Comparison of ENCODE assay signal across 25 cellular contexts in the genomic region with DNA sequence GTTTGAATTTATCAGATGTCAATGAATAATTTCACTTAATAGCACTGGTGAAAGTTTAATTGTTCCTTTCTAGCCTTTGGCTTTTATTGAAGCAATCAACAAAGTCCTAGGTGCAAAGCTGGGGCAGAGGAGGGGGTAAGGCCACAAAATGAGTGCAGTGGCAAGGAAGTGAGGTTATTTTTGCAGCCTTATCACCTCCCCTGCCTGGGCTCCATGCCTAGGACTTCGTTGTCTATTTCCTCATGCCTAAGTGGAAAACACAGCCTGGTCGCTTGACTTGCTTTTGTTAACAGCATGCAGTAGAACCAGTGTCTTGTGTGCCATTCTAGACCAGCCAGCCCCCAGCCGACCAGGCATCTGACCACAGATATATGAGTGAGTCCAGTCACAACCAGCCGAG.
DNase-seq lines count a peak whose midpoint lies in the region; ATAC-seq, FAIRE-seq and TF ChIP-seq lines count a peak whose summit lies in the region.
"Had no signal": no experiment of that assay in that cellular context is flagged by ENCODE, and none has a peak within 500 bp of the region (broad histone marks: within the 10 kb centered on the region; RNA-seq: fewer than 3 reads in every experiment).

No MANE protein-coding gene starts in this region.

- H4K91ac ChIP-seq in neuronal stem cell (ENCODE audit: low read depth, low read length, poor library complexity): no peak overlapping the region

- H3K4me1 Mint-ChIP-seq in type B pancreatic cell (ENCODE audit: unreplicated experiment): no peaks in the 10 kb centered on the region
- no peaks in the 10 kb centered on the region for H3K4me1 Mint-ChIP-seq in activated CD4-positive, alpha-beta T cell treated with anti-CD3 and anti-CD28 coated beads for 36 hours
- H3K4me1 Mint-ChIP-seq: CD14-positive monocyte; CD8-positive, alpha-beta memory T cell had no signal

- H2BK120ac ChIP-seq in neuronal stem cell (ENCODE audit: low read depth, low read length): no peak overlapping the region

- no peak overlapping the region for H3K27ac Mint-ChIP-seq in type B pancreatic cell
- no peak overlapping the region for H3K27ac Mint-ChIP-seq in activated CD4-positive, alpha-beta T cell treated with anti-CD3 and anti-CD28 coated beads for 36 hours
- H3K27ac Mint-ChIP-seq: CD4-positive, alpha-beta T cell; CD8-positive, alpha-beta memory T cell had no signal

- H3K27me3 ChIP-seq in neuronal stem cell (ENCODE audit: control insufficient read depth in 3 of 3, insufficient read depth in 3 of 3, low read depth in 1 of 3, low read length in 3 of 3) (peaks cover 0 to 12% (median 0%) of the 10 kb centered on the region in 3 experiments), stomach (no peaks in the 10 kb centered on the region)
- H3K27me3 ChIP-seq: BE2C; BLaER1 treated with 17β-estradiol and CSF1 and Interleukin-3, amounts not matched to agents 10 nM and 100 nM had no signal

- no CpG with 5 or more reads among the region's 4 CpGs for WGBS in neuronal stem cell (ENCODE audit: extremely low coverage in 2 of 2, insufficient read length in 2 of 2, insufficient replicate concordance in 1 of 2), 2 donors
- 21 to 51% (median 29%) methylated on average over 4 of the region's 4 CpGs for WGBS in stomach, 5 donors

- no peak for TF ChIP-seq EP300 in stomach (IDR thresholded peaks at IDR 0.05)

- H3K27ac ChIP-seq in neuronal stem cell (replicated peaks; ENCODE audit: low read length): no peak overlapping the region
- no peak overlapping the region for H3K27ac ChIP-seq in stomach
- H3K27ac ChIP-seq: A549; BLaER1 treated with 17β-estradiol and CSF1 and Interleukin-3, amounts not matched to agents 10 nM and 100 nM; GM23248 had no signal

- H2BK15ac ChIP-seq in neuronal stem cell (ENCODE audit: low read length): no peak overlapping the region

- no peaks in the 10 kb centered on the region for H3K9me3 Mint-ChIP-seq in type B pancreatic cell
- no peaks in the 10 kb centered on the region for H3K9me3 Mint-ChIP-seq in activated CD4-positive, alpha-beta T cell treated with anti-CD3 and anti-CD28 coated beads for 36 hours (ENCODE audit: low read depth)

- no peak overlapping the region for H2BK12ac ChIP-seq in neuronal stem cell (ENCODE audit: low read length)

- no peak overlapping the region for H3K4me3 Mint-ChIP-seq in type B pancreatic cell
- H3K4me3 Mint-ChIP-seq in activated CD4-positive, alpha-beta T cell treated with anti-CD3 and anti-CD28 coated beads for 36 hours: no peak overlapping the region
- H3K4me3 Mint-ChIP-seq: CD14-positive monocyte; CD4-positive, alpha-beta T cell; CD8-positive, alpha-beta memory T cell had no signal

- H3K9ac ChIP-seq in neuronal stem cell (ENCODE audit: low read depth, low read length, poor library complexity): no peak overlapping the region
- H3K9ac ChIP-seq: BLaER1 treated with 17β-estradiol and CSF1 and Interleukin-3, amounts not matched to agents 10 nM and 100 nM; GM23248 had no signal

- FAIRE-seq in GM12891 (lab: Jason Lieb, UNC): no peak
- FAIRE-seq: A549, G401.6, GM19239, H1 had no signal

- DNase-seq in left ventricle myocardium superior (no peak), cardiac septum (ENCODE audit: low spot score) (no peak), left kidney (ENCODE audit: low read depth, low spot score) (peak; percentile 12), neuronal stem cell (ENCODE audit: low spot score) (no peak), stomach (peak; percentile 27), type B pancreatic cell (ENCODE audit: extremely low spot score, unreplicated experiment) (no peak), GM12891 (ENCODE audit: insufficient read length, low spot score) (no peak)
- DNase-seq in activated CD4-positive, alpha-beta T cell treated with anti-CD3 and anti-CD28 coated beads for 36 hours: no peak
- DNase-seq: 8988T; ACHN; AML-193; BE2C; Calu3; CD4-positive, alpha-beta T cell; CD8-positive, alpha-beta memory T cell; DND-41; GM23248; H7; HCEC 1CT had no signal

- H3K4me3 ChIP-seq in neuronal stem cell (ENCODE audit: low read length in 2 of 2) (no peak overlapping the region), stomach (no peak overlapping the region)
- H3K4me3 ChIP-seq: A549; BLaER1 treated with 17β-estradiol and CSF1 and Interleukin-3, amounts not matched to agents 10 nM and 100 nM; GM23248 had no signal

- H3K27me3 Mint-ChIP-seq in type B pancreatic cell: peaks cover 23% of the 10 kb centered on the region
- H3K27me3 Mint-ChIP-seq in activated CD4-positive, alpha-beta T cell treated with anti-CD3 and anti-CD28 coated beads for 36 hours: peaks cover 2% of the 10 kb centered on the region

- TF ChIP-seq CTCF in stomach (IDR thresholded peaks at IDR 0.05) (no peak), type B pancreatic cell (conservative IDR thresholded peaks at IDR 0.05) (no peak)

- H3K36me3 Mint-ChIP-seq in type B pancreatic cell: no peaks in the 10 kb centered on the region
- H3K36me3 Mint-ChIP-seq in activated CD4-positive, alpha-beta T cell treated with anti-CD3 and anti-CD28 coated beads for 36 hours (ENCODE audit: low read depth): no peaks in the 10 kb centered on the region
- H3K36me3 Mint-ChIP-seq: CD14-positive monocyte; CD8-positive, alpha-beta memory T cell had no signal

- TF ChIP-seq POLR2A in stomach (IDR thresholded peaks at IDR 0.05): no peak
- no peak for TF ChIP-seq POLR2A in GM12891 (IDR thresholded peaks at IDR 0.05; ENCODE audit: low read depth, low read length)

- H2AFZ ChIP-seq in neuronal stem cell (ENCODE audit: low read length): no peak overlapping the region
- H2AFZ ChIP-seq: GM23248 had no signal

- no peak overlapping the region for H3K14ac ChIP-seq in neuronal stem cell (ENCODE audit: low read length)

- peak; percentile 52 for ATAC-seq in left ventricle myocardium superior
- ATAC-seq in activated CD4-positive, alpha-beta T cell treated with anti-CD3 and anti-CD28 coated beads for 36 hours: no peak
- ATAC-seq: A549 had no signal

- POLR2A ChIA-PET in activated CD4-positive, alpha-beta T cell treated with anti-CD3 and anti-CD28 coated beads for 36 hours (lab: Charles Lee): no interaction called here

- peak overlapping the region; percentile 41 for H3K4ac ChIP-seq in neuronal stem cell (ENCODE audit: low read length)

- H3K23ac ChIP-seq in neuronal stem cell (ENCODE audit: low read depth, low read length, poor library complexity): peak overlapping the region; percentile 75

- intact Hi-C loops in left ventricle myocardium superior (cut with micrococcal nuclease): no loop called here
- intact Hi-C loops in cardiac septum (cut with DNase I): no loop called here
- intact Hi-C loops in stomach (cut with DNase I; ENCODE audit: low total_unique reads): no loop called here
- intact Hi-C loops in activated CD4-positive, alpha-beta T cell treated with anti-CD3 and anti-CD28 coated beads for 36 hours (cut with DNase I, micrococcal nuclease): no loop called here

- H3K4me1 ChIP-seq in neuronal stem cell (ENCODE audit: control insufficient read depth in 2 of 2, insufficient read depth in 1 of 2, low read depth in 1 of 2, low read length in 2 of 2): no peaks in the 10 kb centered on the region
- H3K4me1 ChIP-seq in stomach: no peaks in the 10 kb centered on the region
- H3K4me1 ChIP-seq: A549, BE2C had no signal

- H2AK5ac ChIP-seq in neuronal stem cell (ENCODE audit: low read depth, low read length): no peak overlapping the region

- CTCF ChIA-PET in activated CD4-positive, alpha-beta T cell treated with anti-CD3 and anti-CD28 coated beads for 36 hours (lab: Charles Lee): no interaction called here

- no peaks in the 10 kb centered on the region for H3K79me1 ChIP-seq in neuronal stem cell (ENCODE audit: low read depth, low read length)

- H3K9me3 ChIP-seq in neuronal stem cell (replicated peaks in 1 of 2; ENCODE audit: control insufficient read depth in 2 of 2, insufficient read depth in 1 of 2, low read depth in 1 of 2, low read length in 2 of 2) (no peaks in the 10 kb centered on the region), stomach (peaks cover 0 to 6% (median 0%) of the 10 kb centered on the region in 4 donors)
- H3K9me3 ChIP-seq: A549, BE2C had no signal

- H2BK5ac ChIP-seq in neuronal stem cell (ENCODE audit: low read length): no peak overlapping the region

- H3K18ac ChIP-seq in neuronal stem cell (ENCODE audit: low read length): no peak overlapping the region

- no peak overlapping the region for H3K4me2 ChIP-seq in neuronal stem cell (ENCODE audit: insufficient read depth, low read length, poor library complexity, severe bottlenecking)
- H3K4me2 ChIP-seq: A549 had no signal

- no peaks in the 10 kb centered on the region for H3K36me3 ChIP-seq in neuronal stem cell (replicated peaks in 1 of 2; ENCODE audit: control insufficient read depth in 2 of 2, insufficient read depth in 2 of 2, low read length in 2 of 2)
- H3K36me3 ChIP-seq in stomach: no peaks in the 10 kb centered on the region
- H3K36me3 ChIP-seq: BE2C; BLaER1 treated with 17β-estradiol and CSF1 and Interleukin-3, amounts not matched to agents 10 nM and 100 nM had no signal

- no peak overlapping the region for H4K8ac ChIP-seq in neuronal stem cell (ENCODE audit: low read depth, low read length)

TF ChIP-seq in GM12891, 5 proteins besides CTCF, POLR2A, EP300 and RAD21:
- no peak for TF ChIP-seq SPI1 (IDR thresholded peaks at IDR 0.05; ENCODE audit: low read depth, low read length)
- TF ChIP-seq POU2F2 (IDR thresholded peaks at IDR 0.05; ENCODE audit: low read depth, low read length): no peak
- no peak for TF ChIP-seq PAX5 (IDR thresholded peaks at IDR 0.05; ENCODE audit: insufficient read depth, low read length, severe bottlenecking)
- no peak for TF ChIP-seq POLR2AphosphoS5 (IDR thresholded peaks at IDR 0.05; ENCODE audit: low read depth, low read length)
- TF ChIP-seq TAF1 (IDR thresholded peaks at IDR 0.05; ENCODE audit: low read depth, low read length): no peak

Comparison
In these comparisons a context has a peak if more than half of its experiments do, and no peak if none do; other contexts are left out.
1. DNase-seq: peak in left kidney (single experiment) and stomach (single experiment); none in left ventricle myocardium superior (single experiment), cardiac septum (single experiment), neuronal stem cell (single experiment), type B pancreatic cell (single experiment), activated CD4-positive, alpha-beta T cell treated with anti-CD3 and anti-CD28 coated beads for 36 hours (single experiment) and GM12891 (single experiment).